ENCODE assay signal across 1 cellular context in genomic region chr3:64667887-64668581, GRCh38.
TF ChIP-seq lines count a peak whose summit lies in the region.

No MANE protein-coding gene starts in this region.

TF ChIP-seq in HepG2, 621 proteins besides CTCF, POLR2A, EP300 and RAD21 (continued from another document):
- TF ChIP-seq ZBTB40 (IDR thresholded peaks at IDR 0.05) (no peak), ZBTB40 (CRISPR knock-in tag; IDR thresholded peaks at IDR 0.05) (no peak), KIAA2018 (CRISPR knock-in tag; IDR thresholded peaks at IDR 0.05; ENCODE audit: borderline replicate concordance) (no peak), NCOA5 (CRISPR knock-in tag; IDR thresholded peaks at IDR 0.05) (no peak), TOPORS (CRISPR knock-in tag; IDR thresholded peaks at IDR 0.05) (no peak), ARID3A (IDR thresholded peaks at IDR 0.05; ENCODE audit: low read depth, low read length) (no peak), FOXA1 (IDR thresholded peaks at IDR 0.05) (no peak), FOXA1 (CRISPR knock-in tag; IDR thresholded peaks at IDR 0.05) (no peak), ZNF20 (CRISPR knock-in tag; IDR thresholded peaks at IDR 0.05) (no peak), ZZZ3 (CRISPR knock-in tag; IDR thresholded peaks at IDR 0.05; ENCODE audit: borderline replicate concordance) (no peak), MTA3 (CRISPR knock-in tag; IDR thresholded peaks at IDR 0.05) (no peak), JARID2 (CRISPR knock-in tag; IDR thresholded peaks at IDR 0.05; ENCODE audit: insufficient replicate concordance) (no peak), ZNF446 (CRISPR knock-in tag; IDR thresholded peaks at IDR 0.05) (no peak)
